1 cellular context compared by ENCODE assay signal in the genomic region with DNA sequence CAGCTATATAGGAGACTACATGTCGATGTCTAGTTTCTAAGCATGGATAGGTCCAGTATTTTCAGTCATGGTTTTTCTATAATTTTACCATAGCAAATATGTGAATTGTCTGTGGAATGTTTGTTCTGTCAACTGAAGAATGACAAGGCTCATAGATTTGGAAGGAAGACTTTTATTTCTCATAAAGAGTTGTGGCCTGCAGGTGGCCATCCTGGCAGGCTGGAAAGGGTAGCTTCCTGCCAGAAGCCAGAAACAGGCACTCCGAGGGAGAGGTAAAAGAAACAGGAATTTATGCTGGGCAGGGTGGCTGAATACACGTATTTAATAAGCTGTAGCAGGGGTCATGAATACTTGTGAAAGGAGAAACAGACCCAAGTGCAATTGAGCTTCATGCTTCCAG.
TF ChIP-seq lines count a peak whose summit lies in the region.

No MANE protein-coding gene starts in this region.

TF ChIP-seq in GM23338, 12 proteins besides CTCF, POLR2A, EP300 and RAD21 (continued from another document):
- no peak for TF ChIP-seq NANOG (IDR thresholded peaks at IDR 0.05; ENCODE audit: borderline replicate concordance)
- TF ChIP-seq CREB1 (CRISPR knock-in tag; IDR thresholded peaks at IDR 0.05; ENCODE audit: low read depth) = no peak
- TF ChIP-seq, protein P1, sequence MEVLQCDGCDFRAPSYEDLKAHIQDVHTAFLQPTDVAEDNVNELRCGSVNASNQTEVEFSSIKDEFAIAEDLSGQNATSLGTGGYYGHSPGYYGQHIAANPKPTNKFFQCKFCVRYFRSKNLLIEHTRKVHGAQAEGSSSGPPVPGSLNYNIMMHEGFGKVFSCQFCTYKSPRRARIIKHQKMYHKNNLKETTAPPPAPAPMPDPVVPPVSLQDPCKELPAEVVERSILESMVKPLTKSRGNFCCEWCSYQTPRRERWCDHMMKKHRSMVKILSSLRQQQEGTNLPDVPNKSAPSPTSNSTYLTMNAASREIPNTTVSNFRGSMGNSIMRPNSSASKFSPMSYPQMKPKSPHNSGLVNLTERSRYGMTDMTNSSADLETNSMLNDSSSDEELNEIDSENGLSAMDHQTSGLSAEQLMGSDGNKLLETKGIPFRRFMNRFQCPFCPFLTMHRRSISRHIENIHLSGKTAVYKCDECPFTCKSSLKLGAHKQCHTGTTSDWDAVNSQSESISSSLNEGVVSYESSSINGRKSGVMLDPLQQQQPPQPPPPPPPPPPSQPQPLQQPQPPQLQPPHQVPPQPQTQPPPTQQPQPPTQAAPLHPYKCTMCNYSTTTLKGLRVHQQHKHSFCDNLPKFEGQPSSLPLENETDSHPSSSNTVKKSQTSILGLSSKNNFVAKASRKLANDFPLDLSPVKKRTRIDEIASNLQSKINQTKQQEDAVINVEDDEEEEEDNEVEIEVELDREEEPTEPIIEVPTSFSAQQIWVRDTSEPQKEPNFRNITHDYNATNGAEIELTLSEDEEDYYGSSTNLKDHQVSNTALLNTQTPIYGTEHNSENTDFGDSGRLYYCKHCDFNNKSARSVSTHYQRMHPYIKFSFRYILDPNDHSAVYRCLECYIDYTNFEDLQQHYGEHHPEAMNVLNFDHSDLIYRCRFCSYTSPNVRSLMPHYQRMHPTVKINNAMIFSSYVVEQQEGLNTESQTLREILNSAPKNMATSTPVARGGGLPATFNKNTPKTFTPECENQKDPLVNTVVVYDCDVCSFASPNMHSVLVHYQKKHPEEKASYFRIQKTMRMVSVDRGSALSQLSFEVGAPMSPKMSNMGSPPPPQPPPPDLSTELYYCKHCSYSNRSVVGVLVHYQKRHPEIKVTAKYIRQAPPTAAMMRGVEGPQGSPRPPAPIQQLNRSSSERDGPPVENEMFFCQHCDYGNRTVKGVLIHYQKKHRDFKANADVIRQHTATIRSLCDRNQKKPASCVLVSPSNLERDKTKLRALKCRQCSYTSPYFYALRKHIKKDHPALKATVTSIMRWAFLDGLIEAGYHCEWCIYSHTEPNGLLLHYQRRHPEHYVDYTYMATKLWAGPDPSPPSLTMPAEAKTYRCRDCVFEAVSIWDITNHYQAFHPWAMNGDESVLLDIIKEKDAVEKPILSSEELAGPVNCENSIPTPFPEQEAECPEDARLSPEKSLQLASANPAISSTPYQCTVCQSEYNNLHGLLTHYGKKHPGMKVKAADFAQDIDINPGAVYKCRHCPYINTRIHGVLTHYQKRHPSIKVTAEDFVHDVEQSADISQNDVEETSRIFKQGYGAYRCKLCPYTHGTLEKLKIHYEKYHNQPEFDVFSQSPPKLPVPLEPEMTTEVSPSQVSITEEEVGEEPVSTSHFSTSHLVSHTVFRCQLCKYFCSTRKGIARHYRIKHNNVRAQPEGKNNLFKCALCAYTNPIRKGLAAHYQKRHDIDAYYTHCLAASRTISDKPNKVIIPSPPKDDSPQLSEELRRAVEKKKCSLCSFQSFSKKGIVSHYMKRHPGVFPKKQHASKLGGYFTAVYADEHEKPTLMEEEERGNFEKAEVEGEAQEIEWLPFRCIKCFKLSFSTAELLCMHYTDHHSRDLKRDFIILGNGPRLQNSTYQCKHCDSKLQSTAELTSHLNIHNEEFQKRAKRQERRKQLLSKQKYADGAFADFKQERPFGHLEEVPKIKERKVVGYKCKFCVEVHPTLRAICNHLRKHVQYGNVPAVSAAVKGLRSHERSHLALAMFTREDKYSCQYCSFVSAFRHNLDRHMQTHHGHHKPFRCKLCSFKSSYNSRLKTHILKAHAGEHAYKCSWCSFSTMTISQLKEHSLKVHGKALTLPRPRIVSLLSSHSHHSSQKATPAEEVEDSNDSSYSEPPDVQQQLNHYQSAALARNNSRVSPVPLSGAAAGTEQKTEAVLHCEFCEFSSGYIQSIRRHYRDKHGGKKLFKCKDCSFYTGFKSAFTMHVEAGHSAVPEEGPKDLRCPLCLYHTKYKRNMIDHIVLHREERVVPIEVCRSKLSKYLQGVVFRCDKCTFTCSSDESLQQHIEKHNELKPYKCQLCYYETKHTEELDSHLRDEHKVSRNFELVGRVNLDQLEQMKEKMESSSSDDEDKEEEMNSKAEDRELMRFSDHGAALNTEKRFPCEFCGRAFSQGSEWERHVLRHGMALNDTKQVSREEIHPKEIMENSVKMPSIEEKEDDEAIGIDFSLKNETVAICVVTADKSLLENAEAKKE (CRISPR knock-in tag; IDR thresholded peaks at IDR 0.05) = no peak
- no peak for TF ChIP-seq POLR2AphosphoS5 (IDR thresholded peaks at IDR 0.05; ENCODE audit: low read depth)
TF ChIP-seq in GM23338: peak in this region for 0.
